Comparison of ENCODE assay signal across 1 cellular context in genomic region chr10:49173201-49173772, GRCh38.
TF ChIP-seq lines count a peak whose summit lies in the region.

No MANE protein-coding gene starts in this region.

TF ChIP-seq in K562, 482 proteins besides CTCF, POLR2A, EP300 and RAD21 (continued from another document and continues in another):
- TF ChIP-seq AFF1 (IDR thresholded peaks at IDR 0.05; ENCODE audit: low read depth in 1 of 2, partially characterized antibody in 2 of 2), result peak in 1 of 2 experiments; percentile 73
- TF ChIP-seq EP400 (IDR thresholded peaks at IDR 0.05), result 0 out of 2 replicates have a peak, but pooled peaks have one; percentile 28
- no peak for TF ChIP-seq PCBP2 (IDR thresholded peaks at IDR 0.05; ENCODE audit: low read depth, low read length, poor library complexity, severe bottlenecking)
- no peak for TF ChIP-seq KDM2B (CRISPR knock-in tag; IDR thresholded peaks at IDR 0.05)
- TF ChIP-seq SP1 (CRISPR knock-in tag; IDR thresholded peaks at IDR 0.05), result peak; percentile 48; the same call in 1 of the 2 replicates
- TF ChIP-seq KDM1A (IDR thresholded peaks at IDR 0.05), result peak; percentile 28 to 47; a peak in 3 of 4 replicates
- peak; percentile 31 for TF ChIP-seq TAF1 (IDR thresholded peaks at IDR 0.05; ENCODE audit: control insufficient read depth, extremely low read depth, insufficient read depth, low read length, severe bottlenecking)
- peak; percentile 54; the same call in 1 of the 2 replicates for TF ChIP-seq ZBTB7A (IDR thresholded peaks at IDR 0.05; ENCODE audit: borderline replicate concordance, control insufficient read depth, low read depth, low read length)
- 0 out of 2 replicates have a peak, but pooled peaks have one; percentile 57 for TF ChIP-seq ZNF668 (CRISPR knock-in tag; IDR thresholded peaks at IDR 0.05)
- TF ChIP-seq LEF1 (IDR thresholded peaks at IDR 0.05), result 0 out of 2 replicates have a peak, but pooled peaks have one; percentile 36
- TF ChIP-seq TRIM28 (IDR thresholded peaks at IDR 0.05), result no peak
- TF ChIP-seq ATF3 (IDR thresholded peaks at IDR 0.05), result peak; percentile 26; the same call in 1 of the 2 replicates
- TF ChIP-seq ATF3 (CRISPR knock-in tag; conservative IDR thresholded peaks at IDR 0.05), result no peak
- TF ChIP-seq, protein P1, sequence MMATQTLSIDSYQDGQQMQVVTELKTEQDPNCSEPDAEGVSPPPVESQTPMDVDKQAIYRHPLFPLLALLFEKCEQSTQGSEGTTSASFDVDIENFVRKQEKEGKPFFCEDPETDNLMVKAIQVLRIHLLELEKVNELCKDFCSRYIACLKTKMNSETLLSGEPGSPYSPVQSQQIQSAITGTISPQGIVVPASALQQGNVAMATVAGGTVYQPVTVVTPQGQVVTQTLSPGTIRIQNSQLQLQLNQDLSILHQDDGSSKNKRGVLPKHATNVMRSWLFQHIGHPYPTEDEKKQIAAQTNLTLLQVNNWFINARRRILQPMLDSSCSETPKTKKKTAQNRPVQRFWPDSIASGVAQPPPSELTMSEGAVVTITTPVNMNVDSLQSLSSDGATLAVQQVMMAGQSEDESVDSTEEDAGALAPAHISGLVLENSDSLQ (IDR thresholded peaks at IDR 0.05), result peak; percentile 50
- TF ChIP-seq BCL6 (CRISPR knock-in tag; IDR thresholded peaks at IDR 0.05), result no peak
- TF ChIP-seq SIX5 (IDR thresholded peaks at IDR 0.05; ENCODE audit: borderline replicate concordance in 1 of 2, insufficient read depth in 1 of 2, low read depth in 1 of 2, low read length in 2 of 2), result no peak
- TF ChIP-seq TEAD4 (IDR thresholded peaks at IDR 0.05; ENCODE audit: low read length), result peak; percentile 63
- TF ChIP-seq TEAD4 (CRISPR knock-in tag; IDR thresholded peaks at IDR 0.05; ENCODE audit: borderline replicate concordance), result no peak
- 0 out of 2 replicates have a peak, but pooled peaks have one; percentile 14 for TF ChIP-seq ELF1 (tag; IDR thresholded peaks at IDR 0.05)
- TF ChIP-seq POLR2AphosphoS5 (IDR thresholded peaks at IDR 0.05; ENCODE audit: control insufficient read depth, insufficient read depth, low read depth, low read length), result peak; percentile 53; the same call in 1 of the 2 replicates
- TF ChIP-seq ZNF41 (CRISPR knock-in tag; conservative IDR thresholded peaks at IDR 0.05), result 0 out of 2 replicates have a peak, but pooled peaks have one; percentile 11
- TF ChIP-seq ZFP36 (IDR thresholded peaks at IDR 0.05; ENCODE audit: low read depth, low read length, partially characterized antibody), result peak; percentile 32
- no peak for TF ChIP-seq ZNF184 (CRISPR knock-in tag; IDR thresholded peaks at IDR 0.05)
- no peak for TF ChIP-seq ZNF124 (CRISPR knock-in tag; IDR thresholded peaks at IDR 0.05)
- peak; percentile 69; the same call in 1 of the 2 replicates for TF ChIP-seq ELF2 (CRISPR knock-in tag; IDR thresholded peaks at IDR 0.05)
- no peak for TF ChIP-seq ATF1 (CRISPR knock-in tag; IDR thresholded peaks at IDR 0.05)
- TF ChIP-seq ATF1 (tag; IDR thresholded peaks at IDR 0.05), result peak; percentile 70
- peak; percentile 59 for TF ChIP-seq TAL1 (IDR thresholded peaks at IDR 0.05)
- TF ChIP-seq MAX (CRISPR knock-in tag; IDR thresholded peaks at IDR 0.05), result peak; percentile 64; the same call in 1 of the 2 replicates
- TF ChIP-seq E2F6 (IDR thresholded peaks at IDR 0.05; ENCODE audit: borderline replicate concordance in 1 of 2, extremely low read depth in 1 of 2, insufficient read depth in 1 of 2, insufficient read length in 1 of 2, low read depth in 1 of 2, low read length in 1 of 2, poor library complexity in 1 of 2, severe bottlenecking in 1 of 2), result peak; percentile 18 to 73
- TF ChIP-seq, protein P2, sequence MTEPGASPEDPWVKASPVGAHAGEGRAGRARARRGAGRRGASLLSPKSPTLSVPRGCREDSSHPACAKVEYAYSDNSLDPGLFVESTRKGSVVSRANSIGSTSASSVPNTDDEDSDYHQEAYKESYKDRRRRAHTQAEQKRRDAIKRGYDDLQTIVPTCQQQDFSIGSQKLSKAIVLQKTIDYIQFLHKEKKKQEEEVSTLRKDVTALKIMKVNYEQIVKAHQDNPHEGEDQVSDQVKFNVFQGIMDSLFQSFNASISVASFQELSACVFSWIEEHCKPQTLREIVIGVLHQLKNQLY (CRISPR knock-in tag; conservative IDR thresholded peaks at IDR 0.05), result no peak
- peak; percentile 62 for TF ChIP-seq TOE1 (IDR thresholded peaks at IDR 0.05; ENCODE audit: borderline replicate concordance)
- no peak for TF ChIP-seq TOE1 (CRISPR knock-in tag; IDR thresholded peaks at IDR 0.05; ENCODE audit: borderline replicate concordance, low read depth)
- 0 out of 2 replicates have a peak, but pooled peaks have one; percentile 9 for TF ChIP-seq PML (IDR thresholded peaks at IDR 0.05; ENCODE audit: low read length)
- peak; percentile 47; the same call in 1 of the 2 replicates for TF ChIP-seq SUPT5H (IDR thresholded peaks at IDR 0.05)
- TF ChIP-seq, protein P3, sequence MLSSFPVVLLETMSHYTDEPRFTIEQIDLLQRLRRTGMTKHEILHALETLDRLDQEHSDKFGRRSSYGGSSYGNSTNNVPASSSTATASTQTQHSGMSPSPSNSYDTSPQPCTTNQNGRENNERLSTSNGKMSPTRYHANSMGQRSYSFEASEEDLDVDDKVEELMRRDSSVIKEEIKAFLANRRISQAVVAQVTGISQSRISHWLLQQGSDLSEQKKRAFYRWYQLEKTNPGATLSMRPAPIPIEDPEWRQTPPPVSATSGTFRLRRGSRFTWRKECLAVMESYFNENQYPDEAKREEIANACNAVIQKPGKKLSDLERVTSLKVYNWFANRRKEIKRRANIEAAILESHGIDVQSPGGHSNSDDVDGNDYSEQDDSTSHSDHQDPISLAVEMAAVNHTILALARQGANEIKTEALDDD (IDR thresholded peaks at IDR 0.05), result peak; percentile 47; the same call in 1 of the 2 replicates
- TF ChIP-seq MAZ (CRISPR knock-in tag; conservative IDR thresholded peaks at IDR 0.05 in 1 of 2, IDR thresholded peaks at IDR 0.05 in 1 of 2), result peak in 1 of 2 experiments; percentile 38; a peak in 2 of 4 replicates
- TF ChIP-seq E2F1 (CRISPR knock-in tag; IDR thresholded peaks at IDR 0.05), result no peak
- 0 out of 2 replicates have a peak, but pooled peaks have one; percentile 33 for TF ChIP-seq E4F1 (CRISPR knock-in tag; IDR thresholded peaks at IDR 0.05; ENCODE audit: borderline replicate concordance)
- peak; percentile 92 for TF ChIP-seq CTBP1 (IDR thresholded peaks at IDR 0.05; ENCODE audit: borderline replicate concordance)
- TF ChIP-seq, protein P4, sequence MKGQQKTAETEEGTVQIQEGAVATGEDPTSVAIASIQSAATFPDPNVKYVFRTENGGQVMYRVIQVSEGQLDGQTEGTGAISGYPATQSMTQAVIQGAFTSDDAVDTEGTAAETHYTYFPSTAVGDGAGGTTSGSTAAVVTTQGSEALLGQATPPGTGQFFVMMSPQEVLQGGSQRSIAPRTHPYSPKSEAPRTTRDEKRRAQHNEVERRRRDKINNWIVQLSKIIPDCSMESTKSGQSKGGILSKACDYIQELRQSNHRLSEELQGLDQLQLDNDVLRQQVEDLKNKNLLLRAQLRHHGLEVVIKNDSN (CRISPR knock-in tag; IDR thresholded peaks at IDR 0.05), result no peak
- TF ChIP-seq JUND (IDR thresholded peaks at IDR 0.05; ENCODE audit: borderline replicate concordance, low read depth, low read length), result peak; percentile 59; the same call in 1 of the 2 replicates
- peak; percentile 37; the same call in 1 of the 3 replicates for TF ChIP-seq JUND (tag; IDR thresholded peaks at IDR 0.05; ENCODE audit: borderline replicate concordance, low read depth, low read length)
- peak; percentile 64; the same call in 1 of the 2 replicates for TF ChIP-seq SMARCC2 (IDR thresholded peaks at IDR 0.05; ENCODE audit: low read depth)
- TF ChIP-seq MIER1 (IDR thresholded peaks at IDR 0.05; ENCODE audit: low read depth), result 0 out of 2 replicates have a peak, but pooled peaks have one; percentile 29
- TF ChIP-seq SMAD4 (CRISPR knock-in tag; conservative IDR thresholded peaks at IDR 0.05), result peak; percentile 34; the same call in 1 of the 2 replicates
- peak; percentile 52 for TF ChIP-seq MEIS2 (IDR thresholded peaks at IDR 0.05; ENCODE audit: partially characterized antibody)
- TF ChIP-seq GABPB1 (CRISPR knock-in tag; IDR thresholded peaks at IDR 0.05), result 0 out of 2 replicates have a peak, but pooled peaks have one; percentile 26
- TF ChIP-seq CREM (IDR thresholded peaks at IDR 0.05; ENCODE audit: low read depth), result peak; percentile 76
- peak; percentile 47; the same call in 1 of the 2 replicates for TF ChIP-seq SPI1 (IDR thresholded peaks at IDR 0.05; ENCODE audit: borderline replicate concordance, low read depth, low read length)
- peak; percentile 91 for TF ChIP-seq HDGF (IDR thresholded peaks at IDR 0.05)
- no peak for TF ChIP-seq SNIP1 (IDR thresholded peaks at IDR 0.05; ENCODE audit: low read depth)
- peak; percentile 42 for TF ChIP-seq TBP (optimal IDR thresholded peaks at IDR 0.05; ENCODE audit: low read depth, low read length)
